In the genomic region with DNA sequence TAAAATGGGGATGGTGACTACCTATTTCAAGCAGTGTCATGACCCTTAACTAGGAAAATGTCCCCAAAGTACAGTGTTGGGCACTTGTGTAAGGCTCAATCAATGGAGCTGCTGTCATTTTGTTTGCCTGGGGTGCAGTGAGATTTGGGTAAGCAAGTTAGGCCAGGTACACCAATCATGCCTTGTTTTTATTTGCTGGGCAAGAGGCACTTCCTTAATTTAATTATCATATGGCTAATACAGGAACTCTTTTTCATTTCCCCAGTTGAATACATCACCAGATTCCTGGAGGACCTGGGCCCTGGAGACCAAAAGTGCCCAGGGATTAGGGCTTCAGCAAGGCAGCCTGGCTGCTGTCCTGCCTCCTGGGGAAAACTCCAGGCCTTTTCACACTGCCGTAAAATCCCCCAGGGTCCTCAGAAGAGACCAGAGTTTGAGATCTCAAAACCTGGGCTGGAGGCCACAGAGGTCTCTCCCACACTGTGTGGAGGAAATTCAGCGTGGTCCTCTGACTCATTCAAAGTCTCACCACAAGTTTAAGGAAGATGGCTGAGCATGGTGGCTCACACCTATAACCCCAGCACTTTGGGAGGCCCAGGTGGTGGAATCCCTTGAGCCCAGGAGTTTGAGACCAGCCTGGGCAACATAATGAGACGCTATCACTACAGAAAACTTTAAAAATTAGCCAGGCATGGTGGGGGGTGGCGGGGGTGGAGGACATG, we compare ENCODE assay signal across 10 cellular contexts. TPM values are rescaled to one million over a fixed set of nuclear protein-coding genes. Genes with fewer than 3 reads are reported as not detected.
DNase-seq lines count a peak whose midpoint lies in the region; ATAC-seq and TF ChIP-seq lines count a peak whose summit lies in the region.
"Had no signal": no experiment of that assay in that cellular context is flagged by ENCODE, and none has a peak within 500 bp of the region (broad histone marks: within the 10 kb centered on the region; RNA-seq: fewer than 3 reads in every experiment).

No MANE protein-coding gene starts in this region.

- H3K27ac Mint-ChIP-seq in activated T-helper 2 cell treated with anti-CD3 and anti-CD28 coated beads, Interferon-gamma antibody, Interleukin-2, Interleukin-4, amounts not matched to agents 10 μg/mL and 5 μg/mL and 100 μg/mL, durations not matched to agents 14 hours and 24 hours and 36 hours = peak overlapping the region; percentile 82

- no peak overlapping the region for H3K27ac ChIP-seq in effector memory CD4-positive, alpha-beta T cell (ENCODE audit: insufficient read depth, low read length, poor library complexity, severe bottlenecking)
- no peak overlapping the region for H3K27ac ChIP-seq in gastroesophageal sphincter
- H3K27ac ChIP-seq: lower lobe of right lung, SK-N-MC had no signal

- intact Hi-C loops in activated T-helper 2 cell treated with anti-CD3 and anti-CD28 coated beads, Interferon-gamma antibody, Interleukin-2, Interleukin-4, amounts not matched to agents 10 μg/mL and 5 μg/mL and 100 μg/mL, durations not matched to agents 14 hours and 24 hours and 36 hours (cut with micrococcal nuclease) = loop anchor here (1.0 to 2.0 kb wide), 2 partner anchors 23 to 65 kb away; no protein-coding TSS in a partner anchor

- H3K4me1 ChIP-seq in effector memory CD4-positive, alpha-beta T cell (ENCODE audit: control insufficient read depth, insufficient read depth, low read length, poor library complexity, severe bottlenecking) = peaks cover 21% of the 10 kb centered on the region
- H3K4me1 ChIP-seq in gastroesophageal sphincter = peaks cover 0 to 9% (median 0%) of the 10 kb centered on the region in 3 donors

- H3K4me3 Mint-ChIP-seq in activated T-helper 2 cell treated with anti-CD3 and anti-CD28 coated beads, Interferon-gamma antibody, Interleukin-2, Interleukin-4, amounts not matched to agents 10 μg/mL and 5 μg/mL and 100 μg/mL, durations not matched to agents 14 hours and 24 hours and 36 hours (ENCODE audit: low read depth) = no peak overlapping the region

- ATAC-seq in GM19395 (IDR thresholded peaks at IDR 0.05; ENCODE audit: unreplicated experiment) (peak; percentile 67), HG03025 (IDR thresholded peaks at IDR 0.05; ENCODE audit: low FRiP score, unreplicated experiment) (no peak), gastroesophageal sphincter (no peak)

- H3K36me3 Mint-ChIP-seq in activated T-helper 2 cell treated with anti-CD3 and anti-CD28 coated beads, Interferon-gamma antibody, Interleukin-2, Interleukin-4, amounts not matched to agents 10 μg/mL and 5 μg/mL and 100 μg/mL, durations not matched to agents 14 hours and 24 hours and 36 hours (ENCODE audit: low read depth) = peaks cover 28% of the 10 kb centered on the region

- H3K36me3 ChIP-seq in effector memory CD4-positive, alpha-beta T cell (ENCODE audit: control insufficient read depth, insufficient read depth, low read length) = no peaks in the 10 kb centered on the region
- no peaks in the 10 kb centered on the region for H3K36me3 ChIP-seq in gastroesophageal sphincter
- H3K36me3 ChIP-seq: lower lobe of right lung had no signal

- no peaks in the 10 kb centered on the region for H3K27me3 Mint-ChIP-seq in activated T-helper 2 cell treated with anti-CD3 and anti-CD28 coated beads, Interferon-gamma antibody, Interleukin-2, Interleukin-4, amounts not matched to agents 10 μg/mL and 5 μg/mL and 100 μg/mL, durations not matched to agents 14 hours and 24 hours and 36 hours (ENCODE audit: low read depth)

- no peak for TF ChIP-seq EP300 in gastroesophageal sphincter (IDR thresholded peaks at IDR 0.05)

- no peak for TF ChIP-seq POLR2A in gastroesophageal sphincter (IDR thresholded peaks at IDR 0.05)

- peaks cover 4% of the 10 kb centered on the region for H3K9me3 Mint-ChIP-seq in activated T-helper 2 cell treated with anti-CD3 and anti-CD28 coated beads, Interferon-gamma antibody, Interleukin-2, Interleukin-4, amounts not matched to agents 10 μg/mL and 5 μg/mL and 100 μg/mL, durations not matched to agents 14 hours and 24 hours and 36 hours

- peaks cover 55% of the 10 kb centered on the region for H3K4me1 Mint-ChIP-seq in activated T-helper 2 cell treated with anti-CD3 and anti-CD28 coated beads, Interferon-gamma antibody, Interleukin-2, Interleukin-4, amounts not matched to agents 10 μg/mL and 5 μg/mL and 100 μg/mL, durations not matched to agents 14 hours and 24 hours and 36 hours (ENCODE audit: low read depth)

- no peak overlapping the region for H3K4me3 ChIP-seq in effector memory CD4-positive, alpha-beta T cell (ENCODE audit: insufficient read depth, low read depth, low read length, poor library complexity, severe bottlenecking)
- H3K4me3 ChIP-seq in gastroesophageal sphincter = no peak overlapping the region
- H3K4me3 ChIP-seq: lower lobe of right lung, SK-N-MC had no signal

- 90% methylated on average over 2 of the region's 4 CpGs; no CpG with 5 or more reads in 1 of the 2 donors for WGBS in gastroesophageal sphincter (ENCODE audit: low coverage in 1 of 2), 2 donors

- no peak for TF ChIP-seq CTCF in gastroesophageal sphincter (IDR thresholded peaks at IDR 0.05)

- no peaks in the 10 kb centered on the region for H3K27me3 ChIP-seq in effector memory CD4-positive, alpha-beta T cell (replicated peaks; ENCODE audit: control insufficient read depth, insufficient read depth, low read length, poor library complexity, severe bottlenecking)
- no peaks in the 10 kb centered on the region for H3K27me3 ChIP-seq in gastroesophageal sphincter

- no peaks in the 10 kb centered on the region for H3K9me3 ChIP-seq in effector memory CD4-positive, alpha-beta T cell (ENCODE audit: control insufficient read depth, low read length)
- H3K9me3 ChIP-seq in gastroesophageal sphincter = no peaks in the 10 kb centered on the region
- H3K9me3 ChIP-seq: lower lobe of right lung had no signal

- peak; percentile 27 for DNase-seq in KBM-7
- DNase-seq in activated T-helper 2 cell treated with anti-CD3 and anti-CD28 coated beads, Interferon-gamma antibody, Interleukin-2, Interleukin-4, amounts not matched to agents 10 μg/mL and 5 μg/mL and 100 μg/mL, durations not matched to agents 14 hours and 24 hours and 36 hours (ENCODE audit: low spot score) = peak; percentile 18
- peak; percentile 33 for DNase-seq in stimulated activated CD4-positive, alpha-beta T cell treated with anti-CD3 and anti-CD28 coated beads, Interleukin-4, amount 100 ng/mL, for 1 hour
- DNase-seq in effector memory CD4-positive, alpha-beta T cell = no peak
- DNase-seq in SHP77 (lab: John Stamatoyannopoulos, UW) = no peak
- DNase-seq: lower lobe of right lung had no signal

- in situ Hi-C loops in KBM-7 (cut with MboI; ENCODE audit: low pct_unique_long_range_greater_than_20kb, low sequenced_read_pairs) = no loop called here

RNA-seq across cellular contexts. Expression of a gene that starts 28.4 kb away (rescaled TPM):
- total RNA-seq in activated T-helper 2 cell treated with anti-CD3 and anti-CD28 coated beads, Interferon-gamma antibody, Interleukin-2, Interleukin-4, amounts not matched to agents 10 μg/mL and 5 μg/mL and 100 μg/mL, durations not matched to agents 14 hours and 24 hours and 36 hours = 131 and 135 TPM in 2 replicates
- 100 to 1,000 TPM; 116 to 172 (median 136) TPM for total RNA-seq in gastroesophageal sphincter

Comparison
In these comparisons a context has a peak if more than half of its experiments do, and no peak if none do; other contexts are left out.
1. DNase-seq: peak in KBM-7 (single experiment), activated T-helper 2 cell treated with anti-CD3 and anti-CD28 coated beads, Interferon-gamma antibody, Interleukin-2, Interleukin-4, amounts not matched to agents 10 μg/mL and 5 μg/mL and 100 μg/mL, durations not matched to agents 14 hours and 24 hours and 36 hours (single experiment) and stimulated activated CD4-positive, alpha-beta T cell treated with anti-CD3 and anti-CD28 coated beads, Interleukin-4, amount 100 ng/mL, for 1 hour (single experiment); none in effector memory CD4-positive, alpha-beta T cell (0 of 3) and SHP77 (0 of 2).